In the genomic region with DNA sequence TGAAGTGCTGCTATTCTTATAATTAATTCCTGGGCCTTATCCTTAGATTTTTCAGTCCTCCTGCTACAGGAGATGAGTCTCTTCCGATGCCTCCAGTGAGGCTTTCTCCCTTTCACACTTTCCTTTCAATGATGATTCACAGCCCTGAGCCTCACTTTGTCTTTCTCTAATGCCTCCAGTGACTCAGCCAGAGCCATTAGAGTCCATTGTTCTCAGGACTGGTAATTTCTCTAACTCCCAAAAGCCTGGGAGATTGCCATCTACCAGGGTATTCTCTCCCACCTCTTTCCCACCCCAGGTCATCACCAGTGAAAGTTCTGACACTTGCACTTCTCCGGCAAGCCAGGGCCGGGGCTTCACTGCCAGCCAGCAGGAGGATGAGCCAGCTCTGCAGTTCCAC, we compare ENCODE assay signal across 15 cellular contexts. TPM values are rescaled to one million over a fixed set of nuclear protein-coding genes. Genes with fewer than 3 reads are reported as not detected.
DNase-seq lines count a peak whose midpoint lies in the region; ATAC-seq, FAIRE-seq and TF ChIP-seq lines count a peak whose summit lies in the region.
"Had no signal": no experiment of that assay in that cellular context is flagged by ENCODE, and none has a peak within 500 bp of the region (broad histone marks: within the 10 kb centered on the region; RNA-seq: fewer than 3 reads in every experiment).

No MANE protein-coding gene starts in this region.

- CTCF ChIA-PET in MCF 10A (lab: Yijun Ruan, JAX): interaction anchor here (1.0 to 5.3 kb wide), 3 partner anchors 9 to 52 kb away, joined by 3 to 44 read pairs (median 3); no protein-coding TSS in a partner anchor
- CTCF ChIA-PET in activated naive CD4-positive, alpha-beta T cell treated with anti-CD3 and anti-CD28 coated beads for 36 hours (lab: Charles Lee): interaction anchor here (1.7 kb wide), 1 partner anchor 52 kb away, joined by 4 read pairs; no protein-coding TSS in a partner anchor

- intact Hi-C loops in MCF 10A (cut with micrococcal nuclease): no loop called here
- intact Hi-C loops in breast epithelium (cut with DNase I; ENCODE audit: low total_unique reads): no loop called here
- intact Hi-C loops in activated naive CD4-positive, alpha-beta T cell treated with anti-CD3 and anti-CD28 coated beads for 36 hours (cut with micrococcal nuclease): no loop called here

- peaks cover 10% of the 10 kb centered on the region for H3K27me3 Mint-ChIP-seq in MCF 10A (ENCODE audit: insufficient read depth, unreplicated experiment)
- peaks cover 8% of the 10 kb centered on the region for H3K27me3 Mint-ChIP-seq in astrocyte (ENCODE audit: low read depth, unreplicated experiment)
- peaks cover 8% of the 10 kb centered on the region for H3K27me3 Mint-ChIP-seq in activated naive CD4-positive, alpha-beta T cell treated with anti-CD3 and anti-CD28 coated beads for 36 hours (ENCODE audit: low read depth)

- H3K4me3 Mint-ChIP-seq in MCF 10A (ENCODE audit: unreplicated experiment): no peak overlapping the region
- no peak overlapping the region for H3K4me3 Mint-ChIP-seq in astrocyte (ENCODE audit: unreplicated experiment)
- H3K4me3 Mint-ChIP-seq in activated naive CD4-positive, alpha-beta T cell treated with anti-CD3 and anti-CD28 coated beads for 36 hours: no peak overlapping the region
- H3K4me3 Mint-ChIP-seq: T-cell had no signal

- H2AFZ ChIP-seq in astrocyte (ENCODE audit: low read depth, low read length): no peak overlapping the region

- ATAC-seq in foreskin keratinocyte (peak; percentile 98), HG02938 (IDR thresholded peaks at IDR 0.05; ENCODE audit: unreplicated experiment) (no peak)
- ATAC-seq: T-cell had no signal

- H3K4me1 ChIP-seq in breast epithelium (no peaks in the 10 kb centered on the region), astrocyte (ENCODE audit: insufficient read depth, low read length) (peaks cover 5% of the 10 kb centered on the region), foreskin keratinocyte (peaks cover 4% of the 10 kb centered on the region)

- POLR2A ChIA-PET in MCF 10A (lab: Yijun Ruan, JAX): interaction anchor here (1.9 kb wide), 1 partner anchor 52 kb away, joined by 5 read pairs; no protein-coding TSS in a partner anchor

- FAIRE-seq in astrocyte (lab: Jason Lieb, UNC) (no peak), urothelium cell line (lab: Jason Lieb, UNC) (no peak)

- H3K9me3 Mint-ChIP-seq in MCF 10A (ENCODE audit: unreplicated experiment): no peaks in the 10 kb centered on the region
- H3K9me3 Mint-ChIP-seq in astrocyte (ENCODE audit: unreplicated experiment): peaks cover 2% of the 10 kb centered on the region
- H3K9me3 Mint-ChIP-seq in activated naive CD4-positive, alpha-beta T cell treated with anti-CD3 and anti-CD28 coated beads for 36 hours: no peaks in the 10 kb centered on the region
- H3K9me3 Mint-ChIP-seq: T-cell had no signal

- TF ChIP-seq CTCF in MCF 10A (IDR thresholded peaks at IDR 0.05; ENCODE audit: unreplicated experiment) (no peak), breast epithelium (IDR thresholded peaks at IDR 0.05) (no peak), astrocyte (IDR thresholded peaks at IDR 0.05; ENCODE audit: insufficient read depth, low read depth, low read length) (no peak), foreskin keratinocyte (conservative IDR thresholded peaks at IDR 0.05) (no peak)

- peaks cover 18% of the 10 kb centered on the region for H3K4me1 Mint-ChIP-seq in MCF 10A (ENCODE audit: insufficient read depth, unreplicated experiment)
- peaks cover 3% of the 10 kb centered on the region for H3K4me1 Mint-ChIP-seq in astrocyte (ENCODE audit: low read depth, unreplicated experiment)
- peaks cover 2% of the 10 kb centered on the region for H3K4me1 Mint-ChIP-seq in activated naive CD4-positive, alpha-beta T cell treated with anti-CD3 and anti-CD28 coated beads for 36 hours (ENCODE audit: low read depth)

- H3K9me3 ChIP-seq in breast epithelium (no peaks in the 10 kb centered on the region), astrocyte (ENCODE audit: insufficient read depth, low read depth, low read length) (no peaks in the 10 kb centered on the region)
- H3K9me3 ChIP-seq: adrenal gland, Caco-2, ovary had no signal

- H3K27ac ChIP-seq in breast epithelium: no peak overlapping the region
- no peak overlapping the region for H3K27ac ChIP-seq in astrocyte (ENCODE audit: low read depth, low read length)
- H3K27ac ChIP-seq in foreskin keratinocyte: no peak overlapping the region
- H3K27ac ChIP-seq: adrenal gland, ovary had no signal

- H3K36me3 ChIP-seq in breast epithelium (no peaks in the 10 kb centered on the region), astrocyte (ENCODE audit: insufficient read depth, low read length) (no peaks in the 10 kb centered on the region)
- H3K36me3 ChIP-seq: adrenal gland, ovary had no signal

- H3K36me3 Mint-ChIP-seq in MCF 10A (ENCODE audit: insufficient read depth, unreplicated experiment) (no peaks in the 10 kb centered on the region), astrocyte (ENCODE audit: low read depth, unreplicated experiment) (no peaks in the 10 kb centered on the region)
- H3K36me3 Mint-ChIP-seq in activated naive CD4-positive, alpha-beta T cell treated with anti-CD3 and anti-CD28 coated beads for 36 hours (ENCODE audit: low read depth): no peaks in the 10 kb centered on the region
- H3K36me3 Mint-ChIP-seq: T-cell had no signal

- no peak overlapping the region for H3K4me3 ChIP-seq in breast epithelium
- H3K4me3 ChIP-seq in astrocyte (ENCODE audit: insufficient read depth, low read depth, low read length): no peak overlapping the region
- H3K4me3 ChIP-seq: adrenal gland, ovary had no signal

- H3K27ac Mint-ChIP-seq in MCF 10A (ENCODE audit: low read depth, unreplicated experiment) (no peak overlapping the region), astrocyte (ENCODE audit: unreplicated experiment) (no peak overlapping the region)
- H3K27ac Mint-ChIP-seq in activated naive CD4-positive, alpha-beta T cell treated with anti-CD3 and anti-CD28 coated beads for 36 hours: no peak overlapping the region
- H3K27ac Mint-ChIP-seq: T-cell had no signal

- H4K20me1 ChIP-seq in astrocyte (ENCODE audit: insufficient read depth, low read length): no peaks in the 10 kb centered on the region

- no peak for TF ChIP-seq POLR2A in breast epithelium (IDR thresholded peaks at IDR 0.05)

- H3K79me2 ChIP-seq in astrocyte (ENCODE audit: insufficient read depth, low read length): no peaks in the 10 kb centered on the region

- DNase-seq in MCF 10A (ENCODE audit: unreplicated experiment) (peak; percentile 84), breast epithelium (ENCODE audit: low spot score in 2 of 2) (no peak), astrocyte (ENCODE audit: low read depth) (peak; percentile 62), foreskin keratinocyte (peak; percentile 70 to 88), urothelium cell line (ENCODE audit: low spot score) (peak; percentile 35), SKM-1 treated with dmso at 0.1 percent for 144 hours (lab: John Stamatoyannopoulos, UW; ENCODE audit: unreplicated experiment) (no peak)
- no peak for DNase-seq in activated naive CD4-positive, alpha-beta T cell treated with anti-CD3 and anti-CD28 coated beads for 36 hours
- DNase-seq: adrenal gland; Caco-2; hippocampal formation; NCI-H2171; ovary; stimulated activated CD8-positive, alpha-beta memory T cell treated with anti-CD3 and anti-CD28 coated beads, Interleukin-4, amount 100 ng/mL, for 48 hours; T-cell had no signal

- H3K27me3 ChIP-seq in breast epithelium (no peaks in the 10 kb centered on the region), astrocyte (ENCODE audit: insufficient read depth, low read length) (no peaks in the 10 kb centered on the region), foreskin keratinocyte (peaks cover 18% of the 10 kb centered on the region)
- H3K27me3 ChIP-seq: adrenal gland, ovary had no signal

- no TSS peak for BruUV-seq in MCF 10A (replicated peaks; lab: Mats Ljungman, UMichigan)

- no peak overlapping the region for H3K9ac ChIP-seq in astrocyte (ENCODE audit: low read length)

- peak overlapping the region; percentile 7 for H3K4me2 ChIP-seq in astrocyte (ENCODE audit: low read length)

RNA-seq across cellular contexts. Expression of gene ARGLU1, which starts 49.6 kb away (rescaled TPM):
- total RNA-seq in MCF 10A (2022): 91.7 and 94.4 TPM in 2 replicates
- 100 to 1,000 TPM; 122 to 181 (median 136) TPM for total RNA-seq in breast epithelium
- total RNA-seq in astrocyte: 52.3 and 56.9 TPM in 2 replicates
- 43.8 and 50.2 TPM in 2 replicates for total RNA-seq in foreskin keratinocyte
- 25.3 and 31.0 TPM in 2 replicates for polyA plus RNA-seq in foreskin keratinocyte
- 10 to 100 TPM; 82.3 to 86.6 TPM for total RNA-seq in activated naive CD4-positive, alpha-beta T cell treated with anti-CD3 and anti-CD28 coated beads for 36 hours

Comparison
In these comparisons a context has a peak if more than half of its experiments do, and no peak if none do; other contexts are left out.
1. DNase-seq: peak in MCF 10A (single experiment), astrocyte (single experiment), foreskin keratinocyte (2 of 2) and urothelium cell line (single experiment); none in breast epithelium (0 of 2), activated naive CD4-positive, alpha-beta T cell treated with anti-CD3 and anti-CD28 coated beads for 36 hours (single experiment) and SKM-1 treated with dmso at 0.1 percent for 144 hours (single experiment).